Comparison of ENCODE assay signal across 1 cellular context in the genomic region with DNA sequence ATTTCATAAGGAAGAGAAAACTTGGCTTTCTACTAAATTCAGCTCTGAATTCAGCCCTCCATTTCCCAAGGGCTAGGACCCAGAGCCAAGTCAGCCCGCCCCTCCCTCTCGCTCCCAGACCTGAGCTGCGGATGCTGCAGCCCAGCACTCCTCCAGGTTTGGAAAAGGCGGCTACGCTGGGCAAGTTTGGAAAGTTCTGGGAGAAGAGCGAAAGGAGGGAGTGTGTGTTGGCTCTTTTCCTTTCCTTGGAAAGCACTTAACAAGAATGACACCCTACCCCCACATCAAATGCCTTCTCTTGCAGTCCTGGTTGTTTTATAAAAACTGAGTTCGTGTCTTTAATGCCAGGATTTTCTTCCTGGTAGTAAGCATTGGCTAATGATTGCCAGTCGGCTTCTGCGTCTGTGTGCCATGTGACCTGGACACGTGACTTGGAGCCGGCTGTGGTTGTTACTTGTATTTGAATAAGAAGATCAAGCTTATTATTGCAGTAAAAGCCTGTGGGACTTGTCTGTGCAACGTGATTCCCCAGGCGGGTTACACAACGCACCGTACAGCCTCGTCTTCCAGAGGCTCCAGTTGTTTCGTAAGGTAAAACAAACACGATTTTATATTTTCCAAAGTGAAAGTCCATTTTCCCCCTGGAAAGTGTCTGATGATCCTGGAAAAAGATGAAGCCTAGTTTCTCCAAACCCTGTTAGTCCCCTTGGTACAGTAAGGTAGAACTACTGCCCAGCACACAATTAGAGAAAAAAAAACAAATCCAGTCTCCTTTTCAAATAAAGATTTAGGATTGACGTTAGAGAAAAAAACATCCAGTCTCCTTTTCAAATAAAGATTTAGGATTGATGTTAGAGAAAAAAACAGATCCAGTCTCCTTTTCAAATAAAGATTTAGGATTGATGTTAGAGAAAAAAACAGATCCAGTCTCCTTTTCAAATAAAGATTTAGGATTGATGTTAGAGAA.
A peak's percentile ranks its signal among the peaks of the same experiment; 100 is the strongest.
TF ChIP-seq lines count a peak whose summit lies in the region.

No MANE protein-coding gene starts in this region.

TF ChIP-seq in HepG2, 621 proteins besides CTCF, POLR2A, EP300 and RAD21 (continued from another document and continues in another):
- TF ChIP-seq, protein P1, sequence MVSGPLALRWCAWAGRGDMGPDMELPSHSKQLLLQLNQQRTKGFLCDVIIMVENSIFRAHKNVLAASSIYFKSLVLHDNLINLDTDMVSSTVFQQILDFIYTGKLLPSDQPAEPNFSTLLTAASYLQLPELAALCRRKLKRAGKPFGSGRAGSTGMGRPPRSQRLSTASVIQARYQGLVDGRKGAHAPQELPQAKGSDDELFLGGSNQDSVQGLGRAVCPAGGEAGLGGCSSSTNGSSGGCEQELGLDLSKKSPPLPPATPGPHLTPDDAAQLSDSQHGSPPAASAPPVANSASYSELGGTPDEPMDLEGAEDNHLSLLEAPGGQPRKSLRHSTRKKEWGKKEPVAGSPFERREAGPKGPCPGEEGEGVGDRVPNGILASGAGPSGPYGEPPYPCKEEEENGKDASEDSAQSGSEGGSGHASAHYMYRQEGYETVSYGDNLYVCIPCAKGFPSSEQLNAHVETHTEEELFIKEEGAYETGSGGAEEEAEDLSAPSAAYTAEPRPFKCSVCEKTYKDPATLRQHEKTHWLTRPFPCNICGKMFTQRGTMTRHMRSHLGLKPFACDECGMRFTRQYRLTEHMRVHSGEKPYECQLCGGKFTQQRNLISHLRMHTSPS (CRISPR knock-in tag; IDR thresholded peaks at IDR 0.05; ENCODE audit: low read depth) = no peak
- TF ChIP-seq CREB1 (IDR thresholded peaks at IDR 0.05) (peak; percentile 36; the same call in 1 of the 2 replicates), CREB1 (CRISPR knock-in tag; IDR thresholded peaks at IDR 0.05) (peak; percentile 68), ZNF713 (CRISPR knock-in tag; IDR thresholded peaks at IDR 0.05) (no peak), KLF12 (CRISPR knock-in tag; IDR thresholded peaks at IDR 0.05; ENCODE audit: borderline replicate concordance) (peak; percentile 75), POLR2AphosphoS5 (IDR thresholded peaks at IDR 0.05; ENCODE audit: low read depth, low read length) (peak; percentile 66), ZNF451 (CRISPR knock-in tag; IDR thresholded peaks at IDR 0.05) (no peak), ZFP41 (CRISPR knock-in tag; IDR thresholded peaks at IDR 0.05; ENCODE audit: borderline replicate concordance) (no peak), RXRB (CRISPR knock-in tag; IDR thresholded peaks at IDR 0.05; ENCODE audit: borderline replicate concordance) (peak; percentile 68), PAX8 (CRISPR knock-in tag; IDR thresholded peaks at IDR 0.05; ENCODE audit: borderline replicate concordance) (no peak), ZNF274 (CRISPR knock-in tag; IDR thresholded peaks at IDR 0.05) (0 out of 2 replicates have a peak, but pooled peaks have one; percentile 24), GATAD2A (CRISPR knock-in tag; IDR thresholded peaks at IDR 0.05) (peak; percentile 88), ZNF335 (CRISPR knock-in tag; IDR thresholded peaks at IDR 0.05) (no peak), DNMT1 (CRISPR knock-in tag; IDR thresholded peaks at IDR 0.05) (no peak), HDAC2 (CRISPR knock-in tag; IDR thresholded peaks at IDR 0.05) (peak; percentile 70; the same call in 1 of the 2 replicates), PCBP1 (IDR thresholded peaks at IDR 0.05; ENCODE audit: borderline replicate concordance, low read depth, low read length) (no peak)
- TF ChIP-seq, protein P2, sequence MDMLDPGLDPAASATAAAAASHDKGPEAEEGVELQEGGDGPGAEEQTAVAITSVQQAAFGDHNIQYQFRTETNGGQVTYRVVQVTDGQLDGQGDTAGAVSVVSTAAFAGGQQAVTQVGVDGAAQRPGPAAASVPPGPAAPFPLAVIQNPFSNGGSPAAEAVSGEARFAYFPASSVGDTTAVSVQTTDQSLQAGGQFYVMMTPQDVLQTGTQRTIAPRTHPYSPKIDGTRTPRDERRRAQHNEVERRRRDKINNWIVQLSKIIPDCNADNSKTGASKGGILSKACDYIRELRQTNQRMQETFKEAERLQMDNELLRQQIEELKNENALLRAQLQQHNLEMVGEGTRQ (IDR thresholded peaks at IDR 0.05; ENCODE audit: low read depth, low read length) = peak; percentile 100
- TF ChIP-seq, protein P2 (CRISPR knock-in tag; IDR thresholded peaks at IDR 0.05; ENCODE audit: borderline replicate concordance) = peak; percentile 98; the same call in 1 of the 2 replicates
- TF ChIP-seq, protein P3, sequence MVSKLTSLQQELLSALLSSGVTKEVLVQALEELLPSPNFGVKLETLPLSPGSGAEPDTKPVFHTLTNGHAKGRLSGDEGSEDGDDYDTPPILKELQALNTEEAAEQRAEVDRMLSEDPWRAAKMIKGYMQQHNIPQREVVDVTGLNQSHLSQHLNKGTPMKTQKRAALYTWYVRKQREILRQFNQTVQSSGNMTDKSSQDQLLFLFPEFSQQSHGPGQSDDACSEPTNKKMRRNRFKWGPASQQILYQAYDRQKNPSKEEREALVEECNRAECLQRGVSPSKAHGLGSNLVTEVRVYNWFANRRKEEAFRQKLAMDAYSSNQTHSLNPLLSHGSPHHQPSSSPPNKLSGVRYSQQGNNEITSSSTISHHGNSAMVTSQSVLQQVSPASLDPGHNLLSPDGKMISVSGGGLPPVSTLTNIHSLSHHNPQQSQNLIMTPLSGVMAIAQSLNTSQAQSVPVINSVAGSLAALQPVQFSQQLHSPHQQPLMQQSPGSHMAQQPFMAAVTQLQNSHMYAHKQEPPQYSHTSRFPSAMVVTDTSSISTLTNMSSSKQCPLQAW (CRISPR knock-in tag; IDR thresholded peaks at IDR 0.05) = peak; percentile 76
- TF ChIP-seq, protein P4, sequence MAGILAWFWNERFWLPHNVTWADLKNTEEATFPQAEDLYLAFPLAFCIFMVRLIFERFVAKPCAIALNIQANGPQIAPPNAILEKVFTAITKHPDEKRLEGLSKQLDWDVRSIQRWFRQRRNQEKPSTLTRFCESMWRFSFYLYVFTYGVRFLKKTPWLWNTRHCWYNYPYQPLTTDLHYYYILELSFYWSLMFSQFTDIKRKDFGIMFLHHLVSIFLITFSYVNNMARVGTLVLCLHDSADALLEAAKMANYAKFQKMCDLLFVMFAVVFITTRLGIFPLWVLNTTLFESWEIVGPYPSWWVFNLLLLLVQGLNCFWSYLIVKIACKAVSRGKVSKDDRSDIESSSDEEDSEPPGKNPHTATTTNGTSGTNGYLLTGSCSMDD (CRISPR knock-in tag; IDR thresholded peaks at IDR 0.05) = no peak
- TF ChIP-seq, protein P5, sequence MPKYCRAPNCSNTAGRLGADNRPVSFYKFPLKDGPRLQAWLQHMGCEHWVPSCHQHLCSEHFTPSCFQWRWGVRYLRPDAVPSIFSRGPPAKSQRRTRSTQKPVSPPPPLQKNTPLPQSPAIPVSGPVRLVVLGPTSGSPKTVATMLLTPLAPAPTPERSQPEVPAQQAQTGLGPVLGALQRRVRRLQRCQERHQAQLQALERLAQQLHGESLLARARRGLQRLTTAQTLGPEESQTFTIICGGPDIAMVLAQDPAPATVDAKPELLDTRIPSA (CRISPR knock-in tag; IDR thresholded peaks at IDR 0.05; ENCODE audit: borderline replicate concordance) = no peak
- TF ChIP-seq, protein P6, sequence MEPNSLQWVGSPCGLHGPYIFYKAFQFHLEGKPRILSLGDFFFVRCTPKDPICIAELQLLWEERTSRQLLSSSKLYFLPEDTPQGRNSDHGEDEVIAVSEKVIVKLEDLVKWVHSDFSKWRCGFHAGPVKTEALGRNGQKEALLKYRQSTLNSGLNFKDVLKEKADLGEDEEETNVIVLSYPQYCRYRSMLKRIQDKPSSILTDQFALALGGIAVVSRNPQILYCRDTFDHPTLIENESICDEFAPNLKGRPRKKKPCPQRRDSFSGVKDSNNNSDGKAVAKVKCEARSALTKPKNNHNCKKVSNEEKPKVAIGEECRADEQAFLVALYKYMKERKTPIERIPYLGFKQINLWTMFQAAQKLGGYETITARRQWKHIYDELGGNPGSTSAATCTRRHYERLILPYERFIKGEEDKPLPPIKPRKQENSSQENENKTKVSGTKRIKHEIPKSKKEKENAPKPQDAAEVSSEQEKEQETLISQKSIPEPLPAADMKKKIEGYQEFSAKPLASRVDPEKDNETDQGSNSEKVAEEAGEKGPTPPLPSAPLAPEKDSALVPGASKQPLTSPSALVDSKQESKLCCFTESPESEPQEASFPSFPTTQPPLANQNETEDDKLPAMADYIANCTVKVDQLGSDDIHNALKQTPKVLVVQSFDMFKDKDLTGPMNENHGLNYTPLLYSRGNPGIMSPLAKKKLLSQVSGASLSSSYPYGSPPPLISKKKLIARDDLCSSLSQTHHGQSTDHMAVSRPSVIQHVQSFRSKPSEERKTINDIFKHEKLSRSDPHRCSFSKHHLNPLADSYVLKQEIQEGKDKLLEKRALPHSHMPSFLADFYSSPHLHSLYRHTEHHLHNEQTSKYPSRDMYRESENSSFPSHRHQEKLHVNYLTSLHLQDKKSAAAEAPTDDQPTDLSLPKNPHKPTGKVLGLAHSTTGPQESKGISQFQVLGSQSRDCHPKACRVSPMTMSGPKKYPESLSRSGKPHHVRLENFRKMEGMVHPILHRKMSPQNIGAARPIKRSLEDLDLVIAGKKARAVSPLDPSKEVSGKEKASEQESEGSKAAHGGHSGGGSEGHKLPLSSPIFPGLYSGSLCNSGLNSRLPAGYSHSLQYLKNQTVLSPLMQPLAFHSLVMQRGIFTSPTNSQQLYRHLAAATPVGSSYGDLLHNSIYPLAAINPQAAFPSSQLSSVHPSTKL (CRISPR knock-in tag; IDR thresholded peaks at IDR 0.05) = peak; percentile 91
- TF ChIP-seq, protein P7, sequence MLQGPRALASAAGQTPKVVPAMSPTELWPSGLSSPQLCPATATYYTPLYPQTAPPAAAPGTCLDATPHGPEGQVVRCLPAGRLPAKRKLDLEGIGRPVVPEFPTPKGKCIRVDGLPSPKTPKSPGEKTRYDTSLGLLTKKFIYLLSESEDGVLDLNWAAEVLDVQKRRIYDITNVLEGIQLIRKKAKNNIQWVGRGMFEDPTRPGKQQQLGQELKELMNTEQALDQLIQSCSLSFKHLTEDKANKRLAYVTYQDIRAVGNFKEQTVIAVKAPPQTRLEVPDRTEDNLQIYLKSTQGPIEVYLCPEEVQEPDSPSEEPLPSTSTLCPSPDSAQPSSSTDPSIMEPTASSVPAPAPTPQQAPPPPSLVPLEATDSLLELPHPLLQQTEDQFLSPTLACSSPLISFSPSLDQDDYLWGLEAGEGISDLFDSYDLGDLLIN (CRISPR knock-in tag; IDR thresholded peaks at IDR 0.05; ENCODE audit: borderline replicate concordance) = no peak
- TF ChIP-seq, protein P8, sequence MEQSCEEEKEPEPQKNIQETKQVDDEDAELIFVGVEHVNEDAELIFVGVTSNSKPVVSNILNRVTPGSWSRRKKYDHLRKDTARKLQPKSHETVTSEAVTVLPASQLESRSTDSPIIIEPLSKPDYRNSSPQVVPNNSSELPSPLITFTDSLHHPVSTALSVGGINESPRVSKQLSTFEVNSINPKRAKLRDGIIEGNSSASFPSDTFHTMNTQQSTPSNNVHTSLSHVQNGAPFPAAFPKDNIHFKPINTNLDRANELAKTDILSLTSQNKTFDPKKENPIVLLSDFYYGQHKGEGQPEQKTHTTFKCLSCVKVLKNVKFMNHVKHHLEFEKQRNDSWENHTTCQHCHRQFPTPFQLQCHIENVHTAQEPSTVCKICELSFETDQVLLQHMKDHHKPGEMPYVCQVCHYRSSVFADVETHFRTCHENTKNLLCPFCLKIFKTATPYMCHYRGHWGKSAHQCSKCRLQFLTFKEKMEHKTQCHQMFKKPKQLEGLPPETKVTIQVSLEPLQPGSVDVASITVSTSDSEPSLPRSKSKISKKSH (CRISPR knock-in tag; IDR thresholded peaks at IDR 0.05; ENCODE audit: borderline replicate concordance) = no peak
- TF ChIP-seq, protein P9, sequence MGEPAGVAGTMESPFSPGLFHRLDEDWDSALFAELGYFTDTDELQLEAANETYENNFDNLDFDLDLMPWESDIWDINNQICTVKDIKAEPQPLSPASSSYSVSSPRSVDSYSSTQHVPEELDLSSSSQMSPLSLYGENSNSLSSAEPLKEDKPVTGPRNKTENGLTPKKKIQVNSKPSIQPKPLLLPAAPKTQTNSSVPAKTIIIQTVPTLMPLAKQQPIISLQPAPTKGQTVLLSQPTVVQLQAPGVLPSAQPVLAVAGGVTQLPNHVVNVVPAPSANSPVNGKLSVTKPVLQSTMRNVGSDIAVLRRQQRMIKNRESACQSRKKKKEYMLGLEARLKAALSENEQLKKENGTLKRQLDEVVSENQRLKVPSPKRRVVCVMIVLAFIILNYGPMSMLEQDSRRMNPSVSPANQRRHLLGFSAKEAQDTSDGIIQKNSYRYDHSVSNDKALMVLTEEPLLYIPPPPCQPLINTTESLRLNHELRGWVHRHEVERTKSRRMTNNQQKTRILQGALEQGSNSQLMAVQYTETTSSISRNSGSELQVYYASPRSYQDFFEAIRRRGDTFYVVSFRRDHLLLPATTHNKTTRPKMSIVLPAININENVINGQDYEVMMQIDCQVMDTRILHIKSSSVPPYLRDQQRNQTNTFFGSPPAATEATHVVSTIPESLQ (CRISPR knock-in tag; conservative IDR thresholded peaks at IDR 0.05) = no peak
- TF ChIP-seq, protein P10, sequence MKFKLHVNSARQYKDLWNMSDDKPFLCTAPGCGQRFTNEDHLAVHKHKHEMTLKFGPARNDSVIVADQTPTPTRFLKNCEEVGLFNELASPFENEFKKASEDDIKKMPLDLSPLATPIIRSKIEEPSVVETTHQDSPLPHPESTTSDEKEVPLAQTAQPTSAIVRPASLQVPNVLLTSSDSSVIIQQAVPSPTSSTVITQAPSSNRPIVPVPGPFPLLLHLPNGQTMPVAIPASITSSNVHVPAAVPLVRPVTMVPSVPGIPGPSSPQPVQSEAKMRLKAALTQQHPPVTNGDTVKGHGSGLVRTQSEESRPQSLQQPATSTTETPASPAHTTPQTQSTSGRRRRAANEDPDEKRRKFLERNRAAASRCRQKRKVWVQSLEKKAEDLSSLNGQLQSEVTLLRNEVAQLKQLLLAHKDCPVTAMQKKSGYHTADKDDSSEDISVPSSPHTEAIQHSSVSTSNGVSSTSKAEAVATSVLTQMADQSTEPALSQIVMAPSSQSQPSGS (CRISPR knock-in tag; IDR thresholded peaks at IDR 0.05) = peak; percentile 81
- TF ChIP-seq, protein P11, sequence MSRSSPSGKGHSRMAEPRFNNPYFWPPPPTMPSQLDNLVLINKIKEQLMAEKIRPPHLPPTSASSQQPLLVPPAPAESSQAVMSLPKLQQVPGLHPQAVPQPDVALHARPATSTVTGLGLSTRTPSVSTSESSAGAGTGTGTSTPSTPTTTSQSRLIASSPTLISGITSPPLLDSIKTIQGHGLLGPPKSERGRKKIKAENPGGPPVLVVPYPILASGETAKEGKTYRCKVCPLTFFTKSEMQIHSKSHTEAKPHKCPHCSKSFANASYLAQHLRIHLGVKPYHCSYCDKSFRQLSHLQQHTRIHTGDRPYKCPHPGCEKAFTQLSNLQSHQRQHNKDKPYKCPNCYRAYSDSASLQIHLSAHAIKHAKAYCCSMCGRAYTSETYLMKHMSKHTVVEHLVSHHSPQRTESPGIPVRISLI (CRISPR knock-in tag; IDR thresholded peaks at IDR 0.05; ENCODE audit: borderline replicate concordance) = no peak
- TF ChIP-seq, protein P12, sequence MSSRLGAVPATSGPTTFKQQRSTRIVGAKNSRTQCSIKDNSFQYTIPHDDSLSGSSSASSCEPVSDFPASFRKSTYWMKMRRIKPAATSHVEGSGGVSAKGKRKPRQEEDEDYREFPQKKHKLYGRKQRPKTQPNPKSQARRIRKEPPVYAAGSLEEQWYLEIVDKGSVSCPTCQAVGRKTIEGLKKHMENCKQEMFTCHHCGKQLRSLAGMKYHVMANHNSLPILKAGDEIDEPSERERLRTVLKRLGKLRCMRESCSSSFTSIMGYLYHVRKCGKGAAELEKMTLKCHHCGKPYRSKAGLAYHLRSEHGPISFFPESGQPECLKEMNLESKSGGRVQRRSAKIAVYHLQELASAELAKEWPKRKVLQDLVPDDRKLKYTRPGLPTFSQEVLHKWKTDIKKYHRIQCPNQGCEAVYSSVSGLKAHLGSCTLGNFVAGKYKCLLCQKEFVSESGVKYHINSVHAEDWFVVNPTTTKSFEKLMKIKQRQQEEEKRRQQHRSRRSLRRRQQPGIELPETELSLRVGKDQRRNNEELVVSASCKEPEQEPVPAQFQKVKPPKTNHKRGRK (CRISPR knock-in tag; IDR thresholded peaks at IDR 0.05) = no peak
